ENCODE assay signal across 28 cellular contexts in the genomic region with DNA sequence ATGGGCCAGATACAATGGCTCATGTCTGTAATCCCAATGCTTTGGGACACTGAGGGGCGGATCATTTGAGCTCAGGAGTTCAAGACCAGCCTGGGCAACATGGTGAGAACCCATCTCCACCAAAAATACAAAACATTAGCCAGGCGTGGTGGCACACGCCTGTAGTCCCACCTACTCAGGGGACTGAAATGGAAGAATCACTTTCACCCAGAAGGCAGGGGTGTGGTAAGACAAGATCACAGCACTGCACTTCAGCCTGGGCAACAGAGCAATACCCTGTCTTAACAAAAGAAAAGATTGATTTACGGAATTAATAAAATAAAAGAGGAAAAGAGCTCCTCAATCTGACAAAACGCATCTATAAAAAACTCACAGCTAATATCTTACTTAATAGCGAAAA. TPM values are rescaled to one million over a fixed set of nuclear protein-coding genes. Genes with fewer than 3 reads are reported as not detected.
DNase-seq lines count a peak whose midpoint lies in the region; ATAC-seq, FAIRE-seq and TF ChIP-seq lines count a peak whose summit lies in the region.
"Had no signal": no experiment of that assay in that cellular context is flagged by ENCODE, and none has a peak within 500 bp of the region (broad histone marks: within the 10 kb centered on the region; RNA-seq: fewer than 3 reads in every experiment).

No MANE protein-coding gene starts in this region.

- intact Hi-C loops in activated naive CD4-positive, alpha-beta T cell treated with anti-CD3 and anti-CD28 coated beads for 36 hours (cut with micrococcal nuclease), result loop anchor here (10.0 kb wide), 1 partner anchor 1244 kb away; no protein-coding TSS in a partner anchor
- intact Hi-C loops in ascending aorta (cut with DNase I), result no loop called here

- H3K36me3 Mint-ChIP-seq in activated naive CD4-positive, alpha-beta T cell treated with anti-CD3 and anti-CD28 coated beads for 36 hours (ENCODE audit: low read depth), result peaks cover 2% of the 10 kb centered on the region
- peaks cover 17% of the 10 kb centered on the region for H3K36me3 Mint-ChIP-seq in activated naive CD8-positive, alpha-beta T cell
- peaks cover 13 to 15% of the 10 kb centered on the region in 2 donors for H3K36me3 Mint-ChIP-seq in stimulated activated naive B cell treated with anti-CD40 and anti-IgM and Interleukin-4, amounts not matched to agents 10 μg/mL and 1 μg/mL and 100 μg/mL, for 72 hours

- H3K27ac Mint-ChIP-seq in activated naive CD4-positive, alpha-beta T cell treated with anti-CD3 and anti-CD28 coated beads for 36 hours, result peak overlapping the region; percentile 50
- peak overlapping the region; percentile 82 for H3K27ac Mint-ChIP-seq in activated naive CD8-positive, alpha-beta T cell
- H3K27ac Mint-ChIP-seq in stimulated activated naive B cell treated with anti-CD40 and anti-IgM and Interleukin-4, amounts not matched to agents 10 μg/mL and 1 μg/mL and 100 μg/mL, for 72 hours, result peak overlapping the region; percentile 94

- no peaks in the 10 kb centered on the region for H3K9me3 ChIP-seq in ascending aorta
- H3K9me3 ChIP-seq: HAP-1, left lung, stomach, vagina had no signal

- no peaks in the 10 kb centered on the region for H3K36me3 ChIP-seq in ascending aorta
- H3K36me3 ChIP-seq: HAP-1, left lung, stomach, vagina had no signal

- H3K4me3 Mint-ChIP-seq in activated naive CD4-positive, alpha-beta T cell treated with anti-CD3 and anti-CD28 coated beads for 36 hours, result no peak overlapping the region
- peak overlapping the region; percentile 56 for H3K4me3 Mint-ChIP-seq in activated naive CD8-positive, alpha-beta T cell
- H3K4me3 Mint-ChIP-seq in stimulated activated naive B cell treated with anti-CD40 and anti-IgM and Interleukin-4, amounts not matched to agents 10 μg/mL and 1 μg/mL and 100 μg/mL, for 72 hours, result no peak overlapping the region

- H3K4me1 Mint-ChIP-seq in activated naive CD4-positive, alpha-beta T cell treated with anti-CD3 and anti-CD28 coated beads for 36 hours (ENCODE audit: low read depth), result peaks cover 74% of the 10 kb centered on the region
- peaks cover 73% of the 10 kb centered on the region for H3K4me1 Mint-ChIP-seq in activated naive CD8-positive, alpha-beta T cell (ENCODE audit: low read depth)
- H3K4me1 Mint-ChIP-seq in stimulated activated naive B cell treated with anti-CD40 and anti-IgM and Interleukin-4, amounts not matched to agents 10 μg/mL and 1 μg/mL and 100 μg/mL, for 72 hours, result peaks cover 47 to 88% of the 10 kb centered on the region in 2 donors

- DNase-seq in activated naive CD4-positive, alpha-beta T cell treated with anti-CD3 and anti-CD28 coated beads for 36 hours, result no peak
- no peak for DNase-seq in activated naive CD4-positive, alpha-beta T cell treated with Interleukin-2 at 50 U/mL for 16 hours
- DNase-seq in GM19239 (ENCODE audit: insufficient read length, low spot score) (no peak), ascending aorta (ENCODE audit: low spot score in 2 of 2) (no peak)
- no peak for DNase-seq in stimulated activated naive B cell treated with anti-CD40 and anti-IgM and Interleukin-4, amounts not matched to agents 10 μg/mL and 1 μg/mL and 100 μg/mL, for 72 hours
- DNase-seq: activated CD8-positive, alpha-beta memory T cell treated with anti-CD3 and anti-CD28 coated beads for 24 hours; caudate nucleus; DMS153; effector memory CD4-positive, alpha-beta T cell; head of caudate nucleus; Kasumi-1; left lung; mesenchymal stem cell; NCI-H1417 treated with DMSO at 0.1 percent for 48 hours; NCI-H2029 treated with DMSO at 0.1 percent for 48 hours; NCI-H524 treated with DMSO at 0.1 percent for 48 hours; PC-3; stomach had no signal

- H3K4me3 ChIP-seq in ascending aorta, result no peak overlapping the region
- H3K4me3 ChIP-seq: BLaER1 treated with 17β-estradiol and CSF1 and Interleukin-3, amounts not matched to agents 10 nM and 100 nM; coronary artery; HAP-1; left lung; skin epidermis; stomach; vagina had no signal

- H3K27me3 Mint-ChIP-seq in activated naive CD4-positive, alpha-beta T cell treated with anti-CD3 and anti-CD28 coated beads for 36 hours (ENCODE audit: low read depth), result no peaks in the 10 kb centered on the region
- H3K27me3 Mint-ChIP-seq in activated naive CD8-positive, alpha-beta T cell, result no peaks in the 10 kb centered on the region
- no peaks in the 10 kb centered on the region for H3K27me3 Mint-ChIP-seq in stimulated activated naive B cell treated with anti-CD40 and anti-IgM and Interleukin-4, amounts not matched to agents 10 μg/mL and 1 μg/mL and 100 μg/mL, for 72 hours

- no peak for TF ChIP-seq CTCF in ascending aorta (IDR thresholded peaks at IDR 0.05)

- no peaks in the 10 kb centered on the region for H3K27me3 ChIP-seq in ascending aorta
- H3K27me3 ChIP-seq: BLaER1 treated with 17β-estradiol and CSF1 and Interleukin-3, amounts not matched to agents 10 nM and 100 nM; left lung; stomach; vagina had no signal

- FAIRE-seq in GM19239 (lab: Jason Lieb, UNC), result peak; percentile 80
- FAIRE-seq: islet of Langerhans, TTC549 had no signal

- no peaks in the 10 kb centered on the region for H3K9me3 Mint-ChIP-seq in activated naive CD4-positive, alpha-beta T cell treated with anti-CD3 and anti-CD28 coated beads for 36 hours
- H3K9me3 Mint-ChIP-seq in activated naive CD8-positive, alpha-beta T cell (ENCODE audit: low read depth), result no peaks in the 10 kb centered on the region
- H3K9me3 Mint-ChIP-seq in stimulated activated naive B cell treated with anti-CD40 and anti-IgM and Interleukin-4, amounts not matched to agents 10 μg/mL and 1 μg/mL and 100 μg/mL, for 72 hours, result no peaks in the 10 kb centered on the region

- CTCF ChIA-PET in activated naive CD4-positive, alpha-beta T cell treated with anti-CD3 and anti-CD28 coated beads for 36 hours (lab: Charles Lee), result interaction anchor here (0.7 to 0.8 kb wide), 2 partner anchors 14 to 20 kb away, joined by 3 read pairs; no protein-coding TSS in a partner anchor

- H3K4me1 ChIP-seq in ascending aorta, result peaks cover 0 to 2% of the 10 kb centered on the region in 2 donors
- H3K4me1 ChIP-seq: HAP-1, parathyroid adenoma had no signal

- H3K27ac ChIP-seq in ascending aorta, result no peak overlapping the region
- H3K27ac ChIP-seq: BLaER1 treated with 17β-estradiol and CSF1 and Interleukin-3, amounts not matched to agents 10 nM and 100 nM; coronary artery; left lung; parathyroid adenoma; skin epidermis; stomach; vagina had no signal

- ATAC-seq in stimulated activated naive B cell treated with anti-CD40 and anti-IgM and Interleukin-4, amounts not matched to agents 10 μg/mL and 1 μg/mL and 100 μg/mL, for 72 hours (replicated peaks), result no peak
- ATAC-seq in HG02588 (IDR thresholded peaks at IDR 0.05; ENCODE audit: unreplicated experiment), result no peak
- ATAC-seq: left lung, PC-3 had no signal

RNA-seq across cellular contexts. Expression of a gene that starts 22.7 kb away (rescaled TPM):
- 10 to 100 TPM; 27.1 to 28.4 TPM for total RNA-seq in activated naive CD4-positive, alpha-beta T cell treated with anti-CD3 and anti-CD28 coated beads for 36 hours
- total RNA-seq in ascending aorta, result 8.7 TPM
